ENCODE assay signal across 21 cellular contexts in genomic region chr11:61118004-61118403, GRCh38. TPM values are rescaled to one million over a fixed set of nuclear protein-coding genes. Genes with fewer than 3 reads are reported as not detected.
"Had no signal": no experiment of that assay in that cellular context is flagged by ENCODE, and none has a peak within 500 bp of the region (broad histone marks: within the 10 kb centered on the region; RNA-seq: fewer than 3 reads in every experiment).

No MANE protein-coding gene starts in this region.

- H3K9me3 ChIP-seq: gastrocnemius medialis, heart left ventricle, prostate gland, upper lobe of left lung had no signal

- H3K9me3 Mint-ChIP-seq: activated B cell treated with CpG ODN at 0.5 μM for 24 hours, endodermal cell, immature natural killer cell, nephron progenitor cell had no signal

- H3K27ac ChIP-seq: gastrocnemius medialis, heart left ventricle, prostate gland, skin epidermis, upper lobe of left lung had no signal

- DNase-seq: activated B cell treated with CpG ODN at 0.5 μM for 24 hours; activated CD4-positive, alpha-beta T cell treated with anti-CD3 and anti-CD28 coated beads, Interleukin-2, amount 50 U/mL, for 1 hour; dermis blood vessel endothelial cell; endodermal cell; erythroblast; gastrocnemius medialis; heart left ventricle; immature natural killer cell; nephron progenitor cell; SIG-M5; stimulated activated CD4-positive, alpha-beta T cell treated with anti-CD3 and anti-CD28 coated beads, Interleukin-4, amount 100 ng/mL, for 24 hours; stimulated activated naive CD8-positive, alpha-beta T cell treated with anti-CD3 and anti-CD28 coated beads, Interleukin-15, Interleukin-2, amounts not matched to agents 100 U/mL and 50 U/mL, for 24 hours; upper lobe of left lung had no signal

- H3K27ac Mint-ChIP-seq: activated B cell treated with CpG ODN at 0.5 μM for 24 hours, endodermal cell, immature natural killer cell, nephron progenitor cell had no signal

- H3K27me3 Mint-ChIP-seq: activated B cell treated with CpG ODN at 0.5 μM for 24 hours had no signal

- H3K4me3 ChIP-seq: gastrocnemius medialis, heart left ventricle, prostate gland, skin epidermis, upper lobe of left lung had no signal

- H3K4me3 Mint-ChIP-seq: activated B cell treated with CpG ODN at 0.5 μM for 24 hours, endodermal cell, immature natural killer cell, nephron progenitor cell had no signal

- ATAC-seq: gastrocnemius medialis; heart left ventricle; right cardiac atrium; stimulated activated naive CD8-positive, alpha-beta T cell treated with anti-CD3 and anti-CD28 coated beads, Interleukin-15, Interleukin-2, amounts not matched to agents 100 U/mL and 50 U/mL, for 24 hours had no signal

- H3K4me1 ChIP-seq: gastrocnemius medialis, upper lobe of left lung had no signal

- H3K27me3 ChIP-seq: gastrocnemius medialis, heart left ventricle, upper lobe of left lung had no signal

- H3K36me3 ChIP-seq: gastrocnemius medialis, heart left ventricle, prostate gland, upper lobe of left lung had no signal

RNA-seq across cellular contexts. Expression of gene CD5, which starts 15.7 kb away (rescaled TPM):
- total RNA-seq: astrocyte, bronchial epithelial cell, chondrocyte, dermis blood vessel endothelial cell, endodermal cell, osteoblast, temporal lobe had no signal
